9 cellular contexts compared by ENCODE assay signal in genomic region chr7:44990520-44991023, GRCh38. TPM values are rescaled to one million over a fixed set of nuclear protein-coding genes. Genes with fewer than 3 reads are reported as not detected.
DNase-seq lines count a peak whose midpoint lies in the region; ATAC-seq and TF ChIP-seq lines count a peak whose summit lies in the region.
"Had no signal": no experiment of that assay in that cellular context is flagged by ENCODE, and none has a peak within 500 bp of the region (broad histone marks: within the 10 kb centered on the region; RNA-seq: fewer than 3 reads in every experiment).

No MANE protein-coding gene starts in this region.

- in situ Hi-C loops in KBM-7 (cut with MboI; ENCODE audit: low pct_unique_long_range_greater_than_20kb, low sequenced_read_pairs) = no loop called here
- in situ Hi-C loops in SK-MEL-5 (cut with HindIII; ENCODE audit: low pct_unique_long_range_greater_than_20kb, low sequenced_read_pairs) = no loop called here

- no peak overlapping the region for H3K4me3 ChIP-seq in fibroblast of mammary gland (ENCODE audit: control insufficient read depth, low read depth, low read length)
- no peak overlapping the region for H3K4me3 ChIP-seq in skin epidermis

- peak; percentile 52 for DNase-seq in KBM-7
- peak; percentile 88 for DNase-seq in SK-MEL-5 (ENCODE audit: low read depth, low spot score)
- DNase-seq in fibroblast of mammary gland (ENCODE audit: low read depth) = peak; percentile 87
- DNase-seq in DMS114 treated with DMSO at 0.1 percent for 48 hours (lab: John Stamatoyannopoulos, UW; ENCODE audit: unreplicated experiment) = no peak
- DNase-seq: activated gamma-delta T cell, NCI-H2081 had no signal

- peak overlapping the region in 17 of 21 experiments; percentile 5 to 77 (median 28) for H3K27ac ChIP-seq in skin epidermis

- no peak for ATAC-seq in HG02763 (IDR thresholded peaks at IDR 0.05; ENCODE audit: unreplicated experiment)
- no peak for ATAC-seq in HG02642 (IDR thresholded peaks at IDR 0.05; ENCODE audit: poor library complexity, unreplicated experiment)

- no peak for TF ChIP-seq CTCF in fibroblast of mammary gland (conservative IDR thresholded peaks at IDR 0.05; ENCODE audit: control insufficient read depth, insufficient read depth, low read depth, low read length)

RNA-seq across cellular contexts. Expression of gene CCM2, which starts 9.4 kb away (rescaled TPM):
- total RNA-seq in SK-MEL-5 (2014; rRNA removed; shearing (Covaris generic)) = 29.0 and 30.0 TPM in 2 replicates
- polyA plus RNA-seq in SK-MEL-5 (2015; cell fraction: cytosol; rRNA removed) = 36.9 and 38.6 TPM in 2 replicates
- polyA plus RNA-seq in SK-MEL-5 (2015; cell fraction: nucleus; rRNA removed) = 32.9 and 38.2 TPM in 2 replicates

RNA-seq across cellular contexts. Expression of gene MYO1G, which starts 11.8 kb away (rescaled TPM):
- 0.03 and 0.26 TPM in 2 replicates for total RNA-seq in SK-MEL-5 (2014; rRNA removed; shearing (Covaris generic))
- polyA plus RNA-seq in SK-MEL-5 (2015; cell fraction: cytosol; rRNA removed) = 0.24 and 0.39 TPM in 2 replicates
- 0.23 and 0.90 TPM in 2 replicates for polyA plus RNA-seq in SK-MEL-5 (2015; cell fraction: nucleus; rRNA removed)
